ENCODE assay signal across 26 cellular contexts in the genomic region with DNA sequence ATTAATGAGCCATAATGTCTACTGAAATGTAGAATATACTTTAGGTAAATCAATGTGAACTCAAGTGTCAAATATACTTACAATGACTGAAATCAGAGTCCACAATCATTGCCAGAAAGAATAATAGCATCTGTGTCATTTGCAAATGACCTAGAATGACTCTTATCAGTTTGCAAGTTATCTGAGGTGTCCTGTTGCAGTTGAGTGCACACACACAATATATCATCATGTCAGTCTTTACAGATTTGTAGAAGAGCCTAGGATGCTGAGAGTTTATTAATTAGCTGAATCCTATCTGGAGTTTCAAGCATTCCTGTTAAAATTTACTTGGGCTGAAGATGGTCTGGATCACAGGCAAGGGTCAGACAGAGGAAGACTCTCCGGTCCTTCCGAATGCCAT.
"Had no signal": no experiment of that assay in that cellular context is flagged by ENCODE, and none has a peak within 500 bp of the region (broad histone marks: within the 10 kb centered on the region; RNA-seq: fewer than 3 reads in every experiment).

No MANE protein-coding gene starts in this region.

- DNase-seq: activated CD4-positive, alpha-beta T cell treated with anti-CD3 and anti-CD28 coated beads for 36 hours; activated CD4-positive, alpha-beta T cell treated with anti-CD3 and anti-CD28 coated beads, Interleukin-2, amount 10 ng/mL, durations not matched to agents 7 days and 5 days; activated CD4-positive, alpha-beta T cell treated with anti-CD3 and anti-CD28 coated beads, Interleukin-2, amount 50 U/mL, for 48 hours; activated CD8-positive, alpha-beta T cell treated with anti-CD3 and anti-CD28 coated beads, Interleukin-2, amount 10 ng/mL, durations not matched to agents 7 days and 5 days; activated gamma-delta T cell treated with Interleukin-2 at 50 U/mL for 16 hours; activated naive CD4-positive, alpha-beta T cell treated with anti-CD3 and anti-CD28 coated beads for 36 hours; activated T-cell treated with anti-CD3 and anti-CD28 coated beads, Interleukin-2, amount 50 U/mL, for 24 hours; adrenal gland; anterior cingulate cortex; caudate nucleus; cerebellar nuclear complex; NCI-H1092 treated with DMSO at 0.1 percent for 48 hours; NCI-H1417; NCI-H1694; NCI-H1930; NCI-H2107; NCI-H345; NCI-H524 treated with DMSO at 0.1 percent for 48 hours; NCI-H774; SHP77; SJCRH30; SK-N-SH had no signal

- ATAC-seq: activated CD4-positive, alpha-beta T cell treated with anti-CD3 and anti-CD28 coated beads for 36 hours; activated CD4-positive, CD25-positive, alpha-beta regulatory T cell treated with anti-CD3 and anti-CD28 coated beads, Interleukin-2, amount 50 U/mL, for 24 hours; activated CD8-positive, alpha-beta T cell treated with anti-CD3 and anti-CD28 coated beads, Interleukin-2, amount 10 ng/mL, durations not matched to agents 7 days and 5 days; activated naive CD4-positive, alpha-beta T cell treated with anti-CD3 and anti-CD28 coated beads, Interleukin-2, amount 50 U/mL, for 72 hours; Panc1; WTC11 had no signal
